ENCODE assay signal across 1 cellular context in genomic region chr1:46616277-46617107, GRCh38.
TF ChIP-seq lines count a peak whose summit lies in the region.

Gene MOB3C, minus strand, starts transcription at chr1:46616811. Its CDS starts 3,490 bp downstream, at chr1:46613321.

TF ChIP-seq in K562, 482 proteins besides CTCF, POLR2A, EP300 and RAD21 (continued from another document):
- TF ChIP-seq AFF4 (CRISPR knock-in tag; IDR thresholded peaks at IDR 0.05) (0 out of 2 replicates have a peak, but pooled peaks have one; percentile 57), BDP1 (IDR thresholded peaks at IDR 0.05; ENCODE audit: insufficient read depth, insufficient read length) (no peak), PYGO2 (tag; IDR thresholded peaks at IDR 0.05) (no peak), HIVEP1 (CRISPR knock-in tag; IDR thresholded peaks at IDR 0.05) (no peak), NRF1 (conservative IDR thresholded peaks at IDR 0.05 in 1 of 2, IDR thresholded peaks at IDR 0.05 in 1 of 2) (peak; percentile 65 to 70; a peak in 3 of 4 replicates), ZNF174 (CRISPR knock-in tag; IDR thresholded peaks at IDR 0.05) (no peak), ARID4B (CRISPR knock-in tag; IDR thresholded peaks at IDR 0.05) (peak; percentile 67; the same call in 1 of the 2 replicates), KDM5B (IDR thresholded peaks at IDR 0.05; ENCODE audit: insufficient replicate concordance, low read depth, low read length) (peak; percentile 72), IRF2 (CRISPR knock-in tag; IDR thresholded peaks at IDR 0.05) (peak; percentile 97), E2F3 (CRISPR knock-in tag; IDR thresholded peaks at IDR 0.05) (no peak), CBX3 (IDR thresholded peaks at IDR 0.05; ENCODE audit: borderline replicate concordance in 1 of 2, low read length in 2 of 2) (peak in 1 of 2 experiments; percentile 18; a peak in 1 of 3 replicates), CCNT2 (IDR thresholded peaks at IDR 0.05; ENCODE audit: borderline replicate concordance, extremely low read depth, insufficient read length, low read depth, low read length) (peak; percentile 75), USF1 (CRISPR knock-in tag; IDR thresholded peaks at IDR 0.05) (no peak), RBM15 (IDR thresholded peaks at IDR 0.05; ENCODE audit: insufficient read depth, low read length) (no peak), ETS2 (tag; IDR thresholded peaks at IDR 0.05; ENCODE audit: borderline replicate concordance, poor library complexity, severe bottlenecking) (no peak), ETV5 (CRISPR knock-in tag; IDR thresholded peaks at IDR 0.05; ENCODE audit: low read depth) (no peak; the same call in 1 of the 2 replicates), ZBTB2 (IDR thresholded peaks at IDR 0.05) (no peak), ZNF589 (CRISPR knock-in tag; IDR thresholded peaks at IDR 0.05; ENCODE audit: low read depth) (0 out of 2 replicates have a peak, but pooled peaks have one; percentile 42), TBP (optimal IDR thresholded peaks at IDR 0.05; ENCODE audit: low read depth, low read length) (peak; percentile 21), RNF219 (CRISPR knock-in tag; IDR thresholded peaks at IDR 0.05) (no peak), ZBTB7A (IDR thresholded peaks at IDR 0.05; ENCODE audit: borderline replicate concordance, control insufficient read depth, low read depth, low read length) (peak; percentile 43; the same call in 1 of the 2 replicates), ZMIZ1 (IDR thresholded peaks at IDR 0.05; ENCODE audit: low read depth in 2 of 2, low read length in 2 of 2) (0 out of 4 replicates have a peak, but pooled peaks of 1 of the 2 experiments have one; percentile 25), ZNF707 (CRISPR knock-in tag; conservative IDR thresholded peaks at IDR 0.05) (no peak), TARDBP (IDR thresholded peaks at IDR 0.05) (peak; percentile 61; the same call in 1 of the 2 replicates), CBFA2T3 (IDR thresholded peaks at IDR 0.05) (no peak), ZC3H11A (IDR thresholded peaks at IDR 0.05; ENCODE audit: low read depth, low read length) (no peak), MEF2A (IDR thresholded peaks at IDR 0.05; ENCODE audit: control insufficient read depth, low read depth, low read length) (no peak), GTF3C2 (IDR thresholded peaks at IDR 0.05; ENCODE audit: borderline replicate concordance, extremely low read depth, insufficient read length) (no peak), CXXC5 (CRISPR knock-in tag; IDR thresholded peaks at IDR 0.05) (peak; percentile 84), RB1 (IDR thresholded peaks at IDR 0.05; ENCODE audit: low read depth) (peak; percentile 60; the same call in 1 of the 2 replicates), NEUROD1 (IDR thresholded peaks at IDR 0.05; ENCODE audit: borderline replicate concordance, low read depth, low read length, partially characterized antibody) (peak; percentile 64), TOE1 (IDR thresholded peaks at IDR 0.05; ENCODE audit: borderline replicate concordance) (peak; percentile 60; the same call in 1 of the 2 replicates), TOE1 (CRISPR knock-in tag; IDR thresholded peaks at IDR 0.05; ENCODE audit: borderline replicate concordance, low read depth) (no peak)
